Comparison of ENCODE assay signal across 26 cellular contexts in genomic region chr4:185141777-185142176, GRCh38. TPM values are rescaled to one million over a fixed set of nuclear protein-coding genes. Genes with fewer than 3 reads are reported as not detected.
DNase-seq lines count a peak whose midpoint lies in the region; ATAC-seq and TF ChIP-seq lines count a peak whose summit lies in the region.
"Had no signal": no experiment of that assay in that cellular context is flagged by ENCODE, and none has a peak within 500 bp of the region (broad histone marks: within the 10 kb centered on the region; RNA-seq: fewer than 3 reads in every experiment).

No MANE protein-coding gene starts in this region.

- no peak overlapping the region for H3K4me3 ChIP-seq in cardiac muscle cell

- H3K27me3 ChIP-seq in cardiac muscle cell = no peaks in the 10 kb centered on the region
- H3K27me3 ChIP-seq: thyroid gland, vagina had no signal

- H3K27ac ChIP-seq in cardiac muscle cell = peak overlapping the region; percentile 100
- H3K27ac ChIP-seq: vagina had no signal

- ATAC-seq in Right ventricle myocardium inferior (no peak), HG03520 (IDR thresholded peaks at IDR 0.05; ENCODE audit: unreplicated experiment) (no peak), GM18909 (IDR thresholded peaks at IDR 0.05; ENCODE audit: poor library complexity, unreplicated experiment) (no peak), GM19035 (IDR thresholded peaks at IDR 0.05; ENCODE audit: unreplicated experiment) (no peak)
- ATAC-seq in natural killer cell treated with Interleukin-12 subunit alpha and Interleukin-12 subunit beta and Interleukin-15 and Interleukin-18, amount 100 ng/mL, for 72 hours = no peak
- no peak for ATAC-seq in stimulated activated effector memory CD8-positive, alpha-beta T cell treated with anti-CD3 and anti-CD28 coated beads, Interleukin-12 subunit alpha, Interleukin-12 subunit beta, amount 100 ng/mL, for 72 hours

- H3K9me3 ChIP-seq in cardiac muscle cell (ENCODE audit: low read depth) = no peaks in the 10 kb centered on the region
- H3K9me3 ChIP-seq: lower lobe of right lung, thyroid gland, vagina had no signal

- no peak overlapping the region for H3K27ac Mint-ChIP-seq in glutamatergic neuron (ENCODE audit: unreplicated experiment)
- H3K27ac Mint-ChIP-seq in natural killer cell treated with Interleukin-12 subunit alpha and Interleukin-12 subunit beta and Interleukin-15 and Interleukin-18, amount 100 ng/mL, for 72 hours = no peak overlapping the region
- no peak overlapping the region for H3K27ac Mint-ChIP-seq in stimulated activated effector memory CD8-positive, alpha-beta T cell treated with anti-CD3 and anti-CD28 coated beads, Interleukin-12 subunit alpha, Interleukin-12 subunit beta, amount 100 ng/mL, for 72 hours
- H3K27ac Mint-ChIP-seq: activated naive CD4-positive, alpha-beta T cell treated with anti-CD3 and anti-CD28 coated beads, Interleukin-2, amount 50 U/mL, for 72 hours had no signal

- peaks cover 10% of the 10 kb centered on the region for H3K36me3 ChIP-seq in cardiac muscle cell
- H3K36me3 ChIP-seq: thyroid gland had no signal

- H3K9me3 Mint-ChIP-seq in glutamatergic neuron (ENCODE audit: unreplicated experiment) = peaks cover 5% of the 10 kb centered on the region
- H3K9me3 Mint-ChIP-seq in natural killer cell treated with Interleukin-12 subunit alpha and Interleukin-12 subunit beta and Interleukin-15 and Interleukin-18, amount 100 ng/mL, for 72 hours = no peaks in the 10 kb centered on the region
- H3K9me3 Mint-ChIP-seq in stimulated activated effector memory CD8-positive, alpha-beta T cell treated with anti-CD3 and anti-CD28 coated beads, Interleukin-12 subunit alpha, Interleukin-12 subunit beta, amount 100 ng/mL, for 72 hours = no peaks in the 10 kb centered on the region
- H3K9me3 Mint-ChIP-seq: activated naive CD4-positive, alpha-beta T cell treated with anti-CD3 and anti-CD28 coated beads, Interleukin-2, amount 50 U/mL, for 72 hours; activated T-helper 17 cell treated with anti-CD3 and anti-CD28 coated beads, Interleukin-2, amount 50 U/mL, for 72 hours; IgD-negative memory B cell; stimulated activated naive CD8-positive, alpha-beta T cell treated with anti-CD3 and anti-CD28 coated beads, Interleukin-15, Interleukin-2, amounts not matched to agents 100 ng/mL and 50 ng/mL, for 24 hours had no signal

- peaks cover 23% of the 10 kb centered on the region for H3K4me1 Mint-ChIP-seq in glutamatergic neuron (ENCODE audit: low read depth, unreplicated experiment)
- H3K4me1 Mint-ChIP-seq in natural killer cell treated with Interleukin-12 subunit alpha and Interleukin-12 subunit beta and Interleukin-15 and Interleukin-18, amount 100 ng/mL, for 72 hours (ENCODE audit: low read depth in 2 of 2) = peaks cover 13% of the 10 kb centered on the region in 2 donors
- H3K4me1 Mint-ChIP-seq in stimulated activated effector memory CD8-positive, alpha-beta T cell treated with anti-CD3 and anti-CD28 coated beads, Interleukin-12 subunit alpha, Interleukin-12 subunit beta, amount 100 ng/mL, for 72 hours = peaks cover 13% of the 10 kb centered on the region

- intact Hi-C loops in Right ventricle myocardium inferior (cut with DNase I) = loop anchor here (10.0 kb wide), 1 partner anchor 253 kb away; the partner anchor contains the start of genes ANKRD37 and LRP2BP

- peak overlapping the region; percentile 35 for H3K4me3 Mint-ChIP-seq in glutamatergic neuron (ENCODE audit: unreplicated experiment)
- H3K4me3 Mint-ChIP-seq in natural killer cell treated with Interleukin-12 subunit alpha and Interleukin-12 subunit beta and Interleukin-15 and Interleukin-18, amount 100 ng/mL, for 72 hours = peak overlapping the region; percentile 81
- H3K4me3 Mint-ChIP-seq in stimulated activated effector memory CD8-positive, alpha-beta T cell treated with anti-CD3 and anti-CD28 coated beads, Interleukin-12 subunit alpha, Interleukin-12 subunit beta, amount 100 ng/mL, for 72 hours = peak overlapping the region; percentile 80

- H3K36me3 Mint-ChIP-seq in glutamatergic neuron (ENCODE audit: unreplicated experiment) = peaks cover 5% of the 10 kb centered on the region
- H3K36me3 Mint-ChIP-seq in natural killer cell treated with Interleukin-12 subunit alpha and Interleukin-12 subunit beta and Interleukin-15 and Interleukin-18, amount 100 ng/mL, for 72 hours = no peaks in the 10 kb centered on the region
- peaks cover 14% of the 10 kb centered on the region for H3K36me3 Mint-ChIP-seq in stimulated activated effector memory CD8-positive, alpha-beta T cell treated with anti-CD3 and anti-CD28 coated beads, Interleukin-12 subunit alpha, Interleukin-12 subunit beta, amount 100 ng/mL, for 72 hours
- H3K36me3 Mint-ChIP-seq: IgD-negative memory B cell had no signal

- peaks cover 44% of the 10 kb centered on the region for H3K4me1 ChIP-seq in cardiac muscle cell (ENCODE audit: low read depth)

- H3K27me3 Mint-ChIP-seq in glutamatergic neuron (ENCODE audit: unreplicated experiment) = peaks cover 6% of the 10 kb centered on the region
- peaks cover 12 to 15% of the 10 kb centered on the region in 2 donors for H3K27me3 Mint-ChIP-seq in natural killer cell treated with Interleukin-12 subunit alpha and Interleukin-12 subunit beta and Interleukin-15 and Interleukin-18, amount 100 ng/mL, for 72 hours

- no peak for DNase-seq in cardiac muscle cell (ENCODE audit: low read depth in 1 of 2, low spot score in 1 of 2)
- DNase-seq in Right ventricle myocardium inferior (ENCODE audit: missing footprints) = no peak
- DNase-seq in glutamatergic neuron = no peak
- no peak for DNase-seq in natural killer cell treated with Interleukin-12 subunit alpha and Interleukin-12 subunit beta and Interleukin-15 and Interleukin-18, amount 100 ng/mL, for 72 hours (ENCODE audit: low spot score)
- no peak for DNase-seq in stimulated activated effector memory CD8-positive, alpha-beta T cell treated with anti-CD3 and anti-CD28 coated beads, Interleukin-12 subunit alpha, Interleukin-12 subunit beta, amount 100 ng/mL, for 72 hours (ENCODE audit: low spot score in 2 of 2)
- DNase-seq: activated CD8-positive, alpha-beta memory T cell treated with anti-CD3 and anti-CD28 coated beads, Interleukin-2, amount 50 U/mL, for 48 hours; CD4-positive, alpha-beta memory T cell; cortex of kidney; DMS 273 treated with DMSO at 0.1 percent for 48 hours; foreskin fibroblast; islet precursor cell; lower lobe of right lung; NCI-H1105; NCI-H526; SHP77 treated with DMSO at 0.1 percent for 48 hours; SW 1271; T1000; thyroid gland had no signal

- TF ChIP-seq CTCF in cardiac muscle cell (IDR thresholded peaks at IDR 0.05; ENCODE audit: low read depth, low read length) (no peak), glutamatergic neuron (IDR thresholded peaks at IDR 0.05; ENCODE audit: partially characterized antibody, unreplicated experiment) (no peak)

RNA-seq across cellular contexts. Expression of gene SLC25A4, which starts 1.3 kb away (rescaled TPM):
- total RNA-seq in cardiac muscle cell (162 and 273 TPM in 2 replicates), Right ventricle myocardium inferior (2,233 TPM), glutamatergic neuron (ENCODE audit: unreplicated experiment) (44.7 TPM)
- 456 and 790 TPM in 2 replicates for polyA plus RNA-seq in cardiac muscle cell
- 10 to 100 TPM in 1 of 2 donors, 1 to 10 TPM in 1; 9.7 to 13.6 TPM for total RNA-seq in natural killer cell treated with Interleukin-12 subunit alpha and Interleukin-12 subunit beta and Interleukin-15 and Interleukin-18, amount 100 ng/mL, for 72 hours
